Comparison of ENCODE assay signal across 16 cellular contexts in genomic region chr13:35956074-35956473, GRCh38.
DNase-seq lines count a peak whose midpoint lies in the region; ATAC-seq and TF ChIP-seq lines count a peak whose summit lies in the region.
"Had no signal": no experiment of that assay in that cellular context is flagged by ENCODE, and none has a peak within 500 bp of the region (broad histone marks: within the 10 kb centered on the region; RNA-seq: fewer than 3 reads in every experiment).

No MANE protein-coding gene starts in this region.

- H3K4me1 ChIP-seq in esophagus squamous epithelium = peaks cover 0 to 14% (median 0%) of the 10 kb centered on the region in 3 donors
- peaks cover 20 to 30% of the 10 kb centered on the region in 2 donors for H3K4me1 ChIP-seq in gastrocnemius medialis

- H3K4me3 ChIP-seq in esophagus squamous epithelium (no peak overlapping the region), gastrocnemius medialis (no peak overlapping the region)

- H3K27me3 ChIP-seq in esophagus squamous epithelium (no peaks in the 10 kb centered on the region), gastrocnemius medialis (no peaks in the 10 kb centered on the region)

- no peaks in the 10 kb centered on the region for H3K4me1 Mint-ChIP-seq in T-helper 2 cell treated with Interferon-gamma antibody and Interleukin-4, amounts not matched to agents 5 μg/mL and 100 μg/mL, for 36 hours (ENCODE audit: low read depth)
- H3K4me1 Mint-ChIP-seq: B cell had no signal

- in situ Hi-C loops in gastrocnemius medialis (cut with MboI; ENCODE audit: low sequenced_read_pairs in 4 of 4) = loop anchor here in 3 of 4 donors (10.0 to 25.0 kb wide), 4 partner anchors 231 to 481 kb away; partner anchors contain the start of gene MAB21L1 (in 3 of the 3)

- no peaks in the 10 kb centered on the region for H3K9me3 ChIP-seq in esophagus squamous epithelium
- H3K9me3 ChIP-seq in gastrocnemius medialis = no peaks in the 10 kb centered on the region

- H3K4me3 Mint-ChIP-seq in T-helper 2 cell treated with Interferon-gamma antibody and Interleukin-4, amounts not matched to agents 5 μg/mL and 100 μg/mL, for 36 hours = no peak overlapping the region
- H3K4me3 Mint-ChIP-seq: B cell; CD4-positive, alpha-beta T cell; HFFc6 had no signal

- no peak for ATAC-seq in gastrocnemius medialis

- no peaks in the 10 kb centered on the region for H3K9me3 Mint-ChIP-seq in T-helper 2 cell treated with Interferon-gamma antibody and Interleukin-4, amounts not matched to agents 5 μg/mL and 100 μg/mL, for 36 hours
- H3K9me3 Mint-ChIP-seq: CD4-positive, alpha-beta T cell; HFFc6 had no signal

- no peaks in the 10 kb centered on the region for H3K36me3 ChIP-seq in esophagus squamous epithelium
- no peaks in the 10 kb centered on the region for H3K36me3 ChIP-seq in gastrocnemius medialis

- H3K36me3 Mint-ChIP-seq in T-helper 2 cell treated with Interferon-gamma antibody and Interleukin-4, amounts not matched to agents 5 μg/mL and 100 μg/mL, for 36 hours (ENCODE audit: low read depth) = no peaks in the 10 kb centered on the region

- intact Hi-C loops in esophagus squamous epithelium (cut with DNase I) (no loop called here), gastrocnemius medialis (cut with DNase I; ENCODE audit: low total_unique reads) (no loop called here)

- H3K27ac ChIP-seq in esophagus squamous epithelium (peak overlapping the region in 3 of 4 donors; percentile 22 to 64 (median 49)), gastrocnemius medialis (peak overlapping the region; percentile 21 to 57 (median 38))
- H3K27ac ChIP-seq: HL-60 had no signal

- no peak for TF ChIP-seq POLR2A in esophagus squamous epithelium (IDR thresholded peaks at IDR 0.05)
- no peak for TF ChIP-seq POLR2A in gastrocnemius medialis (IDR thresholded peaks at IDR 0.05)

- peak; percentile 87 for DNase-seq in NCI-H82 (lab: John Stamatoyannopoulos, UW)
- DNase-seq in SK-N-DZ (ENCODE audit: low spot score) = peak; percentile 49
- DNase-seq in esophagus squamous epithelium (lab: John Stamatoyannopoulos, UW) = no peak
- no peak for DNase-seq in gastrocnemius medialis
- no peak for DNase-seq in stimulated activated CD4-positive, alpha-beta T cell treated with anti-CD3 and anti-CD28 coated beads, Interleukin-4, amount 100 ng/mL, for 24 hours
- DNase-seq in T-helper 2 cell treated with Interferon-gamma antibody and Interleukin-4, amounts not matched to agents 5 μg/mL and 100 μg/mL, for 36 hours (ENCODE audit: low spot score) = no peak
- no peak for DNase-seq in activated naive CD4-positive, alpha-beta T cell (lab: John Stamatoyannopoulos, UW)
- no peak for DNase-seq in activated CD4-positive, alpha-beta T cell treated with anti-CD3 and anti-CD28 coated beads, Interleukin-2, amount 50 U/mL, for 48 hours
- DNase-seq: C1 segment of cervical spinal cord; Calu3; CD4-positive, alpha-beta T cell; DMS 273 treated with DMSO at 0.1 percent for 48 hours; HCEC 1CT; HFFc6 had no signal

- no peaks in the 10 kb centered on the region for H3K27me3 Mint-ChIP-seq in T-helper 2 cell treated with Interferon-gamma antibody and Interleukin-4, amounts not matched to agents 5 μg/mL and 100 μg/mL, for 36 hours (ENCODE audit: low read depth)
- H3K27me3 Mint-ChIP-seq: B cell; CD4-positive, alpha-beta T cell had no signal

- no peak overlapping the region for H3K27ac Mint-ChIP-seq in T-helper 2 cell treated with Interferon-gamma antibody and Interleukin-4, amounts not matched to agents 5 μg/mL and 100 μg/mL, for 36 hours
- H3K27ac Mint-ChIP-seq: B cell; CD4-positive, alpha-beta T cell; HFFc6 had no signal

- TF ChIP-seq CTCF in esophagus squamous epithelium (IDR thresholded peaks at IDR 0.05) = no peak
- TF ChIP-seq CTCF in gastrocnemius medialis (IDR thresholded peaks at IDR 0.05 in 4 of 5, conservative IDR thresholded peaks at IDR 0.05 in 1 of 5) = no peak

Comparison
In these comparisons a context has a peak if more than half of its experiments do, and no peak if none do; other contexts are left out.
1. DNase-seq: peak in NCI-H82 (single experiment) and SK-N-DZ (single experiment); none in esophagus squamous epithelium (single experiment), gastrocnemius medialis (0 of 2), stimulated activated CD4-positive, alpha-beta T cell treated with anti-CD3 and anti-CD28 coated beads, Interleukin-4, amount 100 ng/mL, for 24 hours (single experiment), T-helper 2 cell treated with Interferon-gamma antibody and Interleukin-4, amounts not matched to agents 5 μg/mL and 100 μg/mL, for 36 hours (single experiment), activated naive CD4-positive, alpha-beta T cell (0 of 4) and activated CD4-positive, alpha-beta T cell treated with anti-CD3 and anti-CD28 coated beads, Interleukin-2, amount 50 U/mL, for 48 hours (0 of 2).